1 cellular context compared by ENCODE assay signal in genomic region chr4:306551-306961, GRCh38.
TF ChIP-seq lines count a peak whose summit lies in the region.

No MANE protein-coding gene starts in this region.

TF ChIP-seq in H1, 55 proteins besides CTCF, POLR2A, EP300 and RAD21:
- TF ChIP-seq CHD7 (IDR thresholded peaks at IDR 0.05; ENCODE audit: insufficient replicate concordance, low read length) (no peak), BACH1 (IDR thresholded peaks at IDR 0.05; ENCODE audit: low read length) (no peak), ATF3 (IDR thresholded peaks at IDR 0.05; ENCODE audit: insufficient read depth, low read depth, low read length) (no peak), SIX5 (IDR thresholded peaks at IDR 0.05; ENCODE audit: low read depth, low read length) (no peak), CEBPB (IDR thresholded peaks at IDR 0.05; ENCODE audit: low read depth, low read length) (no peak), SAP30 (IDR thresholded peaks at IDR 0.05; ENCODE audit: insufficient read depth, insufficient replicate concordance, low read length) (no peak), ATF2 (IDR thresholded peaks at IDR 0.05; ENCODE audit: low read length) (no peak), SP2 (IDR thresholded peaks at IDR 0.05; ENCODE audit: low read length) (no peak)
